In the genomic region with DNA sequence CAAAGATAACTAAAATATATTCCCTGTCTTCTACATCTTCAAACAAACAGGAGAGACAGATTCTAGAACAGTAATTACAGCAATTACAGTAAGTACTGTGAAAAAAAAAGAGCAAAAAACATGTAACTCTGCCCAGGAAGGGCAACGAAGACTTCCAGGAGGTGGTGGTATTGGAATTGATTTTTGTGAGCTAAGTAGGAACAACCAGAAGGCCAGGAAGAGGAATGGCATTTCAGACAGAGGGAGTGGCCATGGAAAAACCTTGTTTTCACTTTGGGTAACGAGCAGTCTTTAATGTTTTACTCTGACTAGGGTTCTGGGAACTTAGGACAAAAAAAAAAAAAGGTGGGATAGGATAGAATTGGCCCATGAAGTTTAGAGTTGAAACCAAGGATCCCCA, we compare ENCODE assay signal across 1 cellular context.
TF ChIP-seq lines count a peak whose summit lies in the region.

No MANE protein-coding gene starts in this region.

TF ChIP-seq in GM23338, 12 proteins besides CTCF, POLR2A, EP300 and RAD21 (continued from another document):
- TF ChIP-seq, protein P1, sequence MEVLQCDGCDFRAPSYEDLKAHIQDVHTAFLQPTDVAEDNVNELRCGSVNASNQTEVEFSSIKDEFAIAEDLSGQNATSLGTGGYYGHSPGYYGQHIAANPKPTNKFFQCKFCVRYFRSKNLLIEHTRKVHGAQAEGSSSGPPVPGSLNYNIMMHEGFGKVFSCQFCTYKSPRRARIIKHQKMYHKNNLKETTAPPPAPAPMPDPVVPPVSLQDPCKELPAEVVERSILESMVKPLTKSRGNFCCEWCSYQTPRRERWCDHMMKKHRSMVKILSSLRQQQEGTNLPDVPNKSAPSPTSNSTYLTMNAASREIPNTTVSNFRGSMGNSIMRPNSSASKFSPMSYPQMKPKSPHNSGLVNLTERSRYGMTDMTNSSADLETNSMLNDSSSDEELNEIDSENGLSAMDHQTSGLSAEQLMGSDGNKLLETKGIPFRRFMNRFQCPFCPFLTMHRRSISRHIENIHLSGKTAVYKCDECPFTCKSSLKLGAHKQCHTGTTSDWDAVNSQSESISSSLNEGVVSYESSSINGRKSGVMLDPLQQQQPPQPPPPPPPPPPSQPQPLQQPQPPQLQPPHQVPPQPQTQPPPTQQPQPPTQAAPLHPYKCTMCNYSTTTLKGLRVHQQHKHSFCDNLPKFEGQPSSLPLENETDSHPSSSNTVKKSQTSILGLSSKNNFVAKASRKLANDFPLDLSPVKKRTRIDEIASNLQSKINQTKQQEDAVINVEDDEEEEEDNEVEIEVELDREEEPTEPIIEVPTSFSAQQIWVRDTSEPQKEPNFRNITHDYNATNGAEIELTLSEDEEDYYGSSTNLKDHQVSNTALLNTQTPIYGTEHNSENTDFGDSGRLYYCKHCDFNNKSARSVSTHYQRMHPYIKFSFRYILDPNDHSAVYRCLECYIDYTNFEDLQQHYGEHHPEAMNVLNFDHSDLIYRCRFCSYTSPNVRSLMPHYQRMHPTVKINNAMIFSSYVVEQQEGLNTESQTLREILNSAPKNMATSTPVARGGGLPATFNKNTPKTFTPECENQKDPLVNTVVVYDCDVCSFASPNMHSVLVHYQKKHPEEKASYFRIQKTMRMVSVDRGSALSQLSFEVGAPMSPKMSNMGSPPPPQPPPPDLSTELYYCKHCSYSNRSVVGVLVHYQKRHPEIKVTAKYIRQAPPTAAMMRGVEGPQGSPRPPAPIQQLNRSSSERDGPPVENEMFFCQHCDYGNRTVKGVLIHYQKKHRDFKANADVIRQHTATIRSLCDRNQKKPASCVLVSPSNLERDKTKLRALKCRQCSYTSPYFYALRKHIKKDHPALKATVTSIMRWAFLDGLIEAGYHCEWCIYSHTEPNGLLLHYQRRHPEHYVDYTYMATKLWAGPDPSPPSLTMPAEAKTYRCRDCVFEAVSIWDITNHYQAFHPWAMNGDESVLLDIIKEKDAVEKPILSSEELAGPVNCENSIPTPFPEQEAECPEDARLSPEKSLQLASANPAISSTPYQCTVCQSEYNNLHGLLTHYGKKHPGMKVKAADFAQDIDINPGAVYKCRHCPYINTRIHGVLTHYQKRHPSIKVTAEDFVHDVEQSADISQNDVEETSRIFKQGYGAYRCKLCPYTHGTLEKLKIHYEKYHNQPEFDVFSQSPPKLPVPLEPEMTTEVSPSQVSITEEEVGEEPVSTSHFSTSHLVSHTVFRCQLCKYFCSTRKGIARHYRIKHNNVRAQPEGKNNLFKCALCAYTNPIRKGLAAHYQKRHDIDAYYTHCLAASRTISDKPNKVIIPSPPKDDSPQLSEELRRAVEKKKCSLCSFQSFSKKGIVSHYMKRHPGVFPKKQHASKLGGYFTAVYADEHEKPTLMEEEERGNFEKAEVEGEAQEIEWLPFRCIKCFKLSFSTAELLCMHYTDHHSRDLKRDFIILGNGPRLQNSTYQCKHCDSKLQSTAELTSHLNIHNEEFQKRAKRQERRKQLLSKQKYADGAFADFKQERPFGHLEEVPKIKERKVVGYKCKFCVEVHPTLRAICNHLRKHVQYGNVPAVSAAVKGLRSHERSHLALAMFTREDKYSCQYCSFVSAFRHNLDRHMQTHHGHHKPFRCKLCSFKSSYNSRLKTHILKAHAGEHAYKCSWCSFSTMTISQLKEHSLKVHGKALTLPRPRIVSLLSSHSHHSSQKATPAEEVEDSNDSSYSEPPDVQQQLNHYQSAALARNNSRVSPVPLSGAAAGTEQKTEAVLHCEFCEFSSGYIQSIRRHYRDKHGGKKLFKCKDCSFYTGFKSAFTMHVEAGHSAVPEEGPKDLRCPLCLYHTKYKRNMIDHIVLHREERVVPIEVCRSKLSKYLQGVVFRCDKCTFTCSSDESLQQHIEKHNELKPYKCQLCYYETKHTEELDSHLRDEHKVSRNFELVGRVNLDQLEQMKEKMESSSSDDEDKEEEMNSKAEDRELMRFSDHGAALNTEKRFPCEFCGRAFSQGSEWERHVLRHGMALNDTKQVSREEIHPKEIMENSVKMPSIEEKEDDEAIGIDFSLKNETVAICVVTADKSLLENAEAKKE (CRISPR knock-in tag; IDR thresholded peaks at IDR 0.05): no peak
- TF ChIP-seq ZNF114 (CRISPR knock-in tag; IDR thresholded peaks at IDR 0.05) (no peak), POLR2AphosphoS5 (IDR thresholded peaks at IDR 0.05; ENCODE audit: low read depth) (no peak), STAT1 (IDR thresholded peaks at IDR 0.05; ENCODE audit: unreplicated experiment) (no peak), NANOG (IDR thresholded peaks at IDR 0.05; ENCODE audit: borderline replicate concordance) (no peak), ZNF331 (CRISPR knock-in tag; IDR thresholded peaks at IDR 0.05; ENCODE audit: low read depth) (no peak), JUNB (IDR thresholded peaks at IDR 0.05; ENCODE audit: unreplicated experiment) (no peak), EZH2phosphoT487 (IDR thresholded peaks at IDR 0.05; ENCODE audit: unreplicated experiment) (no peak)
- TF ChIP-seq, protein P2, sequence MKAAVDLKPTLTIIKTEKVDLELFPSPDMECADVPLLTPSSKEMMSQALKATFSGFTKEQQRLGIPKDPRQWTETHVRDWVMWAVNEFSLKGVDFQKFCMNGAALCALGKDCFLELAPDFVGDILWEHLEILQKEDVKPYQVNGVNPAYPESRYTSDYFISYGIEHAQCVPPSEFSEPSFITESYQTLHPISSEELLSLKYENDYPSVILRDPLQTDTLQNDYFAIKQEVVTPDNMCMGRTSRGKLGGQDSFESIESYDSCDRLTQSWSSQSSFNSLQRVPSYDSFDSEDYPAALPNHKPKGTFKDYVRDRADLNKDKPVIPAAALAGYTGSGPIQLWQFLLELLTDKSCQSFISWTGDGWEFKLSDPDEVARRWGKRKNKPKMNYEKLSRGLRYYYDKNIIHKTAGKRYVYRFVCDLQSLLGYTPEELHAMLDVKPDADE (IDR thresholded peaks at IDR 0.05): no peak
- TF ChIP-seq, protein P3, sequence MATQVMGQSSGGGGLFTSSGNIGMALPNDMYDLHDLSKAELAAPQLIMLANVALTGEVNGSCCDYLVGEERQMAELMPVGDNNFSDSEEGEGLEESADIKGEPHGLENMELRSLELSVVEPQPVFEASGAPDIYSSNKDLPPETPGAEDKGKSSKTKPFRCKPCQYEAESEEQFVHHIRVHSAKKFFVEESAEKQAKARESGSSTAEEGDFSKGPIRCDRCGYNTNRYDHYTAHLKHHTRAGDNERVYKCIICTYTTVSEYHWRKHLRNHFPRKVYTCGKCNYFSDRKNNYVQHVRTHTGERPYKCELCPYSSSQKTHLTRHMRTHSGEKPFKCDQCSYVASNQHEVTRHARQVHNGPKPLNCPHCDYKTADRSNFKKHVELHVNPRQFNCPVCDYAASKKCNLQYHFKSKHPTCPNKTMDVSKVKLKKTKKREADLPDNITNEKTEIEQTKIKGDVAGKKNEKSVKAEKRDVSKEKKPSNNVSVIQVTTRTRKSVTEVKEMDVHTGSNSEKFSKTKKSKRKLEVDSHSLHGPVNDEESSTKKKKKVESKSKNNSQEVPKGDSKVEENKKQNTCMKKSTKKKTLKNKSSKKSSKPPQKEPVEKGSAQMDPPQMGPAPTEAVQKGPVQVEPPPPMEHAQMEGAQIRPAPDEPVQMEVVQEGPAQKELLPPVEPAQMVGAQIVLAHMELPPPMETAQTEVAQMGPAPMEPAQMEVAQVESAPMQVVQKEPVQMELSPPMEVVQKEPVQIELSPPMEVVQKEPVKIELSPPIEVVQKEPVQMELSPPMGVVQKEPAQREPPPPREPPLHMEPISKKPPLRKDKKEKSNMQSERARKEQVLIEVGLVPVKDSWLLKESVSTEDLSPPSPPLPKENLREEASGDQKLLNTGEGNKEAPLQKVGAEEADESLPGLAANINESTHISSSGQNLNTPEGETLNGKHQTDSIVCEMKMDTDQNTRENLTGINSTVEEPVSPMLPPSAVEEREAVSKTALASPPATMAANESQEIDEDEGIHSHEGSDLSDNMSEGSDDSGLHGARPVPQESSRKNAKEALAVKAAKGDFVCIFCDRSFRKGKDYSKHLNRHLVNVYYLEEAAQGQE (IDR thresholded peaks at IDR 0.05; ENCODE audit: unreplicated experiment): no peak
